In the genomic region with DNA sequence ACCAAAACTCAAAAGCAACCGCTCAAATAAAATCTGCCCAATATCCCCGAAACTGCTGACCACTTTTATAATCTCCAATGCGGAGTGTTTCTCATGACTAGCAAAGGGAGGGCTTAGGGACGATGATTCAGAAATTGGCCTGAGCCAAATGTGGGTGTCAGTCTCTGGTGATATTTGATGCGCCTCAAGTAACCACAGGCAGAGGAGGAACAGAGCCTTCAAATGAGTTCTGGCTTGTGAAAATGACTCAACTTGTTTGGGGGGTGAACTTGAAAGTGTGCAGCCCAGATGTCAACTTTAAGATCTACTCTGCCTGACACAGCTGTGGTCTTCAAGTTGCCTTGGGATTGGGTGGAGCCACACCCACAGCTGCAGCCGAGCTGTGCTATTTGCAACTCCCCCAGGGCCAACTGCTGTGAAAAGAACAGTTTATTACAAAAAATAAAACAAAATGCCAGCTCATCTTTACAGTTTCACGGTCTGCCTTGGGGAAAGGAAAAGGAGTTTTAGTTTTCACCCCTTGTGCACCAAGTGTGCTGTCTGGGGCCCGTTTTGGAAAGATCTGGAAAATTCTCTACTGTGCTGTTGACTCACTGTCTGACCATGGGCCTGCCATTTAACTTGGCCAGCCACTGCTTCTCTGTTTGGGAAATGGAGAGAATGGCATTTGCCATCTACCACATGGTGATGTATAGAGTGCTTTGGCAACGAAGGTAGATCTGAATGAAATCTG, we compare ENCODE assay signal across 9 cellular contexts.
DNase-seq lines count a peak whose midpoint lies in the region; ATAC-seq, FAIRE-seq and TF ChIP-seq lines count a peak whose summit lies in the region.
"Had no signal": no experiment of that assay in that cellular context is flagged by ENCODE, and none has a peak within 500 bp of the region (broad histone marks: within the 10 kb centered on the region; RNA-seq: fewer than 3 reads in every experiment).

No MANE protein-coding gene starts in this region.

- H3K4me3 Mint-ChIP-seq in endodermal cell: no peak overlapping the region
- H3K4me3 Mint-ChIP-seq: neural crest cell had no signal

- H3K27ac Mint-ChIP-seq in endodermal cell: no peak overlapping the region

- no peak for TF ChIP-seq CTCF in endodermal cell (conservative IDR thresholded peaks at IDR 0.05)

- no peaks in the 10 kb centered on the region for H3K9me3 Mint-ChIP-seq in endodermal cell

- peak; percentile 82 for ATAC-seq in GM21447 (IDR thresholded peaks at IDR 0.05; ENCODE audit: unreplicated experiment)
- peak; percentile 52 for ATAC-seq in HG03571 (IDR thresholded peaks at IDR 0.05; ENCODE audit: unreplicated experiment)

- H3K4me1 ChIP-seq in adipocyte (ENCODE audit: control insufficient read depth, insufficient read depth, low read length): peaks cover 55% of the 10 kb centered on the region
- H3K4me1 ChIP-seq in endodermal cell (ENCODE audit: control insufficient read depth, insufficient read depth, low read length): no peaks in the 10 kb centered on the region

- H3K36me3 Mint-ChIP-seq in endodermal cell (ENCODE audit: low read depth): no peaks in the 10 kb centered on the region

- H3K9me3 ChIP-seq in adipocyte (ENCODE audit: control insufficient read depth, low read length) (no peaks in the 10 kb centered on the region), endodermal cell (ENCODE audit: control insufficient read depth, low read length) (no peaks in the 10 kb centered on the region)

- H3K27me3 ChIP-seq in adipocyte (replicated peaks; ENCODE audit: control insufficient read depth, insufficient read depth, low read length) (no peaks in the 10 kb centered on the region), endodermal cell (ENCODE audit: control insufficient read depth, insufficient read depth, low read length, poor library complexity, severe bottlenecking) (peaks cover 17% of the 10 kb centered on the region)

- DNase-seq in GM04503 (ENCODE audit: low read depth): peak; percentile 100
- DNase-seq in adipocyte (ENCODE audit: low read depth): peak; percentile 92
- peak; percentile 62 for DNase-seq in left kidney (ENCODE audit: low read depth, low spot score)
- DNase-seq in urothelium cell line (ENCODE audit: low spot score): peak; percentile 87
- DNase-seq in endodermal cell: no peak
- no peak for DNase-seq in SW 1271 (lab: John Stamatoyannopoulos, UW)

- H3K9ac ChIP-seq in adipocyte (ENCODE audit: low read length): peak overlapping the region; percentile 82
- H3K9ac ChIP-seq in endodermal cell (ENCODE audit: extremely low read depth, low read length, poor library complexity, severe bottlenecking): no peak overlapping the region

- peaks cover 12% of the 10 kb centered on the region for H3K4me1 Mint-ChIP-seq in endodermal cell

- no peak overlapping the region for H3K27ac ChIP-seq in endodermal cell (ENCODE audit: low read depth, low read length)

- H3K4me3 ChIP-seq in adipocyte (ENCODE audit: low read length) (peak overlapping the region; percentile 72), endodermal cell (ENCODE audit: low read length) (no peak overlapping the region)

- H3K27me3 Mint-ChIP-seq in endodermal cell (ENCODE audit: insufficient read depth): peaks cover 60% of the 10 kb centered on the region

- WGBS in endodermal cell (ENCODE audit: insufficient coverage in 1 of 2, insufficient read length in 1 of 2), 2 experiments: 90 to 100% methylated on average over 4 to 9 of the region's 9 CpGs

- FAIRE-seq in urothelium cell line (lab: Jason Lieb, UNC): no peak

- no peaks in the 10 kb centered on the region for H3K36me3 ChIP-seq in adipocyte (ENCODE audit: control insufficient read depth, insufficient read depth, low read length, severe bottlenecking)
- H3K36me3 ChIP-seq in endodermal cell (ENCODE audit: control insufficient read depth, insufficient read depth, low read length): no peaks in the 10 kb centered on the region

Comparison
In these comparisons a context has a peak if more than half of its experiments do, and no peak if none do; other contexts are left out.
1. DNase-seq: peak in GM04503 (single experiment), adipocyte (single experiment), left kidney (single experiment) and urothelium cell line (single experiment); none in endodermal cell (single experiment) and SW 1271 (0 of 2).